ENCODE assay signal across 14 cellular contexts in the genomic region with DNA sequence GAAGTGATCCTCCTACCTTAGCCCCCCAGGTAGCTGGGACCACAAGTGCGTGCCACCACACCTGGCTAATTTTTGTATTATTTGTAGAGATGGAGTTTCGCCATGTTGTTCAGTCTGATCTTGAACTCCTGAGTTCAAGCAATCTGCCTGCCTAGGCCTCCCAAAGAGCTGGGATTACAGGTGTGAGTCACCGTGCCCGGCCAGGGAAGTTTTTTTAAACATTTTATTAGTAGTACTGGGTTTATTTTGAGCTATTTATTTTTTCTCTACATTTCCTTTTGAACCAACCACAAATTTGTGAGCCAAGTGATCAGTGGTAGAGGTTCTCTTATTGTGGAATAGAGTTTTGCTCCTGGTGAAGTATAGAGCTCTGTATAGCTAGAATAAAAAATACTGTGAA.
"Had no signal": no experiment of that assay in that cellular context is flagged by ENCODE, and none has a peak within 500 bp of the region (broad histone marks: within the 10 kb centered on the region; RNA-seq: fewer than 3 reads in every experiment).

No MANE protein-coding gene starts in this region.

- H3K9me3 Mint-ChIP-seq: activated CD4-positive, alpha-beta memory T cell treated with anti-CD3 and anti-CD28 coated beads, Interleukin-2, amount 10 ng/mL, durations not matched to agents 7 days and 5 days; activated naive CD8-positive, alpha-beta T cell treated with anti-CD3 and anti-CD28 coated beads, Interleukin-2, amount 10 ng/mL, durations not matched to agents 7 days and 5 days had no signal

- H3K27me3 Mint-ChIP-seq: activated CD4-positive, alpha-beta memory T cell treated with anti-CD3 and anti-CD28 coated beads, Interleukin-2, amount 10 ng/mL, durations not matched to agents 7 days and 5 days; activated CD4-positive, alpha-beta T cell treated with anti-CD3 and anti-CD28 coated beads for 36 hours; activated naive CD8-positive, alpha-beta T cell treated with anti-CD3 and anti-CD28 coated beads, Interleukin-2, amount 10 ng/mL, durations not matched to agents 7 days and 5 days had no signal

- H3K27ac Mint-ChIP-seq: activated CD4-positive, alpha-beta memory T cell treated with anti-CD3 and anti-CD28 coated beads, Interleukin-2, amount 10 ng/mL, durations not matched to agents 7 days and 5 days; activated CD4-positive, alpha-beta T cell treated with anti-CD3 and anti-CD28 coated beads for 36 hours; activated naive CD8-positive, alpha-beta T cell treated with anti-CD3 and anti-CD28 coated beads, Interleukin-2, amount 10 ng/mL, durations not matched to agents 7 days and 5 days had no signal

- H3K27me3 ChIP-seq: gastroesophageal sphincter, right atrium auricular region, tibial nerve had no signal

- ATAC-seq: activated CD4-positive, alpha-beta T cell treated with anti-CD3 and anti-CD28 coated beads for 36 hours; gastroesophageal sphincter had no signal

- H3K27ac ChIP-seq: gastroesophageal sphincter, right atrium auricular region, tibial nerve, WERI-Rb-1 had no signal

- H3K9me3 ChIP-seq: gastroesophageal sphincter, right atrium auricular region, tibial nerve had no signal

- H3K4me3 Mint-ChIP-seq: activated CD4-positive, alpha-beta memory T cell treated with anti-CD3 and anti-CD28 coated beads, Interleukin-2, amount 10 ng/mL, durations not matched to agents 7 days and 5 days; activated CD4-positive, alpha-beta T cell treated with anti-CD3 and anti-CD28 coated beads for 36 hours; activated naive CD8-positive, alpha-beta T cell treated with anti-CD3 and anti-CD28 coated beads, Interleukin-2, amount 10 ng/mL, durations not matched to agents 7 days and 5 days had no signal

- DNase-seq: activated CD4-positive, alpha-beta memory T cell treated with anti-CD3 and anti-CD28 coated beads, Interleukin-2, amount 10 ng/mL, durations not matched to agents 7 days and 5 days; activated CD4-positive, alpha-beta T cell treated with anti-CD3 and anti-CD28 coated beads for 36 hours; activated CD8-positive, alpha-beta memory T cell treated with anti-CD3 and anti-CD28 coated beads, Interleukin-2, amount 50 U/mL, for 4 hours; activated naive CD8-positive, alpha-beta T cell treated with anti-CD3 and anti-CD28 coated beads, Interleukin-2, amount 10 ng/mL, durations not matched to agents 7 days and 5 days; aorta; kidney glomerular epithelial cell; midbrain; nucleus accumbens; T1000; WERI-Rb-1 had no signal

- H3K4me3 ChIP-seq: gastroesophageal sphincter, right atrium auricular region, smooth muscle cell, tibial nerve had no signal
